ENCODE assay signal across 21 cellular contexts in the genomic region with DNA sequence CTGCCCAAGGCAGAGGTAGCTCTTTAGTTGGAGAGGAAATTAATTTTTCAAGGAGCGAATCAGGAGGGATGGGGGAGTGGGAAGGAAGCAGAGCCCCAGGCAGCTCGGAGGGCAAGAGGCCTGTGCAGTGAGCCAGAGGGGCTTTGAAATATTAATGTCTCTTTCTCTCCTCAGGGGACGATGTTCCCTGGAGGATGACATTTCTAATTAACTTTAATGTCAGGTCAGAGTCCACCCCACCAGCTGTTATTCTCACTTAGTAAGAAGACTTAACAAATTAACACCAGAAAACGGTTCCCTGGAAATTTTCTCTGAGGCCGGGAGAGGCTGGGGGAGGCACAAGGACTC. TPM values are rescaled to one million over a fixed set of nuclear protein-coding genes. Genes with fewer than 3 reads are reported as not detected.
DNase-seq lines count a peak whose midpoint lies in the region; ATAC-seq and TF ChIP-seq lines count a peak whose summit lies in the region.
"Had no signal": no experiment of that assay in that cellular context is flagged by ENCODE, and none has a peak within 500 bp of the region (broad histone marks: within the 10 kb centered on the region; RNA-seq: fewer than 3 reads in every experiment).

No MANE protein-coding gene starts in this region.

- peak overlapping the region; percentile 49 for H3K27ac ChIP-seq in endodermal cell (ENCODE audit: low read depth, low read length)
- H3K27ac ChIP-seq in gastroesophageal sphincter = no peak overlapping the region
- H3K27ac ChIP-seq: C4-2B had no signal

- H3K4me3 ChIP-seq in endodermal cell (ENCODE audit: low read length) (no peak overlapping the region), gastroesophageal sphincter (no peak overlapping the region)

- no peak overlapping the region for H3K27ac Mint-ChIP-seq in endodermal cell
- H3K27ac Mint-ChIP-seq in neural crest cell (ENCODE audit: unreplicated experiment) = peak overlapping the region; percentile 57

- TF ChIP-seq CTCF in endodermal cell (conservative IDR thresholded peaks at IDR 0.05) = no peak
- TF ChIP-seq CTCF in neural crest cell (conservative IDR thresholded peaks at IDR 0.05) = no peak
- TF ChIP-seq CTCF in gastroesophageal sphincter (IDR thresholded peaks at IDR 0.05) = no peak

- H3K36me3 Mint-ChIP-seq in endodermal cell (ENCODE audit: low read depth) (no peaks in the 10 kb centered on the region), neural crest cell (ENCODE audit: low read depth) (no peaks in the 10 kb centered on the region)
- no peaks in the 10 kb centered on the region for H3K36me3 Mint-ChIP-seq in activated T-cell treated with anti-CD3 and anti-CD28 coated beads, Interleukin-2, amount 50 U/mL, for 4 hours (ENCODE audit: insufficient read depth)

- intact Hi-C loops in Right ventricle myocardium superior (cut with DNase I) = no loop called here

- no peak overlapping the region for H3K9ac ChIP-seq in endodermal cell (ENCODE audit: extremely low read depth, low read length, poor library complexity, severe bottlenecking)

- peaks cover 8% of the 10 kb centered on the region for H3K4me1 Mint-ChIP-seq in endodermal cell
- peaks cover 7% of the 10 kb centered on the region for H3K4me1 Mint-ChIP-seq in neural crest cell
- no peaks in the 10 kb centered on the region for H3K4me1 Mint-ChIP-seq in activated T-cell treated with anti-CD3 and anti-CD28 coated beads, Interleukin-2, amount 50 U/mL, for 4 hours (ENCODE audit: low read depth)

- no peak overlapping the region for H3K4me3 Mint-ChIP-seq in endodermal cell
- H3K4me3 Mint-ChIP-seq in neural crest cell = no peak overlapping the region
- H3K4me3 Mint-ChIP-seq in activated T-cell treated with anti-CD3 and anti-CD28 coated beads, Interleukin-2, amount 50 U/mL, for 4 hours = no peak overlapping the region

- H3K27me3 Mint-ChIP-seq in endodermal cell (ENCODE audit: insufficient read depth) = peaks cover 2% of the 10 kb centered on the region
- no peaks in the 10 kb centered on the region for H3K27me3 Mint-ChIP-seq in neural crest cell (ENCODE audit: low read depth)
- H3K27me3 Mint-ChIP-seq in activated T-cell treated with anti-CD3 and anti-CD28 coated beads, Interleukin-2, amount 50 U/mL, for 4 hours (ENCODE audit: low read depth) = no peaks in the 10 kb centered on the region

- H3K27me3 ChIP-seq in endodermal cell (ENCODE audit: control insufficient read depth, insufficient read depth, low read length, poor library complexity, severe bottlenecking) (no peaks in the 10 kb centered on the region), gastroesophageal sphincter (no peaks in the 10 kb centered on the region)

- TF ChIP-seq EP300 in gastroesophageal sphincter (IDR thresholded peaks at IDR 0.05) = no peak

- TF ChIP-seq POLR2A in gastroesophageal sphincter (IDR thresholded peaks at IDR 0.05) = no peak

- WGBS in endodermal cell (ENCODE audit: insufficient coverage in 1 of 2, insufficient read length in 1 of 2), 2 experiments = 82 to 90% methylated on average over 2 to 5 of the region's 5 CpGs
- WGBS in gastroesophageal sphincter (ENCODE audit: low coverage in 1 of 2), 2 donors = 83 to 90% methylated on average over 2 to 4 of the region's 5 CpGs

- ATAC-seq in GM19463 (IDR thresholded peaks at IDR 0.05; ENCODE audit: unreplicated experiment) (no peak), gastroesophageal sphincter (no peak), Right ventricle myocardium superior (ENCODE audit: poor library complexity) (no peak)
- no peak for ATAC-seq in activated T-cell treated with anti-CD3 and anti-CD28 coated beads, Interleukin-2, amount 50 U/mL, for 4 hours
- ATAC-seq: HCT116, Right ventricle myocardium inferior had no signal

- H3K36me3 ChIP-seq in endodermal cell (ENCODE audit: control insufficient read depth, insufficient read depth, low read length) (no peaks in the 10 kb centered on the region), gastroesophageal sphincter (peaks cover 0 to 11% of the 10 kb centered on the region in 2 donors)

- H3K4me1 ChIP-seq in endodermal cell (ENCODE audit: control insufficient read depth, insufficient read depth, low read length) (peaks cover 7% of the 10 kb centered on the region), gastroesophageal sphincter (no peaks in the 10 kb centered on the region)

- peak; percentile 15 for DNase-seq in NCI-H2227 (lab: John Stamatoyannopoulos, UW; ENCODE audit: unreplicated experiment)
- DNase-seq in NCI-H2227 treated with DMSO at 0.1 percent for 48 hours (lab: John Stamatoyannopoulos, UW) = no peak
- DNase-seq in endodermal cell = no peak
- no peak for DNase-seq in neural crest cell (ENCODE audit: low read depth, low spot score)
- DNase-seq in Right ventricle myocardium superior = no peak
- DNase-seq in activated T-cell treated with anti-CD3 and anti-CD28 coated beads, Interleukin-2, amount 50 U/mL, for 4 hours = no peak
- DNase-seq: 8988T, DMS79 treated with DMSO at 0.1 percent for 48 hours, KG1, NCI-H1092, NCI-H1436, NCI-H187 treated with DMSO at 0.1 percent for 48 hours, NCI-H2107, NCI-H226, NCI-H510A treated with DMSO at 0.1 percent for 48 hours, OCI-M1 had no signal

- H3K9me3 Mint-ChIP-seq in endodermal cell = no peaks in the 10 kb centered on the region
- H3K9me3 Mint-ChIP-seq in neural crest cell = no peaks in the 10 kb centered on the region
- H3K9me3 Mint-ChIP-seq in activated T-cell treated with anti-CD3 and anti-CD28 coated beads, Interleukin-2, amount 50 U/mL, for 4 hours = no peaks in the 10 kb centered on the region

- H3K9me3 ChIP-seq in endodermal cell (ENCODE audit: control insufficient read depth, low read length) (no peaks in the 10 kb centered on the region), gastroesophageal sphincter (no peaks in the 10 kb centered on the region)

RNA-seq across cellular contexts. Expression of a gene that starts 45.7 kb away (rescaled TPM):
- total RNA-seq in endodermal cell (not detected), neural crest cell (not detected in 2 replicates), gastroesophageal sphincter (not detected), Right ventricle myocardium superior (not detected)
- polyA plus RNA-seq in endodermal cell (2013, experiment 1 of 2) = not detected
- 0.08 TPM for polyA plus RNA-seq in endodermal cell (2013, experiment 2 of 2)
- total RNA-seq in activated T-cell treated with anti-CD3 and anti-CD28 coated beads, Interleukin-2, amount 50 U/mL, for 4 hours = not detected
- total RNA-seq: Right ventricle myocardium inferior had no signal

RNA-seq across cellular contexts. Expression of a gene that starts 54.1 kb away (rescaled TPM):
- total RNA-seq in endodermal cell (under 1 TPM; 0.31 to 0.49 TPM), neural crest cell (0.30 and 0.59 TPM in 2 replicates), gastroesophageal sphincter (1 to 10 TPM; 1.4 to 6.9 (median 3.6) TPM), Right ventricle myocardium superior (17.1 TPM)
- 1.6 TPM for polyA plus RNA-seq in endodermal cell (2013, experiment 1 of 2)
- polyA plus RNA-seq in endodermal cell (2013, experiment 2 of 2) = 1.6 TPM
- total RNA-seq in activated T-cell treated with anti-CD3 and anti-CD28 coated beads, Interleukin-2, amount 50 U/mL, for 4 hours = not detected
